ENCODE assay signal across 8 cellular contexts in genomic region chr1:19344372-19344810, GRCh38. TPM values are rescaled to one million over a fixed set of nuclear protein-coding genes. Genes with fewer than 3 reads are reported as not detected.
A peak's percentile ranks its signal among the peaks of the same experiment; 100 is the strongest.
DNase-seq lines count a peak whose midpoint lies in the region; ATAC-seq and TF ChIP-seq lines count a peak whose summit lies in the region.

No MANE protein-coding gene starts in this region.

- H3K4me2 ChIP-seq in neuronal stem cell (ENCODE audit: insufficient read depth, low read length, poor library complexity, severe bottlenecking): no peak overlapping the region

- no peak overlapping the region for H3K23ac ChIP-seq in neuronal stem cell (ENCODE audit: low read depth, low read length, poor library complexity)

- peak; percentile 89 for TF ChIP-seq CTCF in GM12873 (IDR thresholded peaks at IDR 0.05; ENCODE audit: insufficient read depth, low read depth, low read length, missing control alignments)

- peak overlapping the region; percentile 80 for H3K27ac Mint-ChIP-seq in activated T-cell treated with anti-CD3 and anti-CD28 coated beads, Interleukin-2, amount 50 U/mL, for 24 hours

- no peaks in the 10 kb centered on the region for H3K27me3 Mint-ChIP-seq in activated T-cell treated with anti-CD3 and anti-CD28 coated beads, Interleukin-2, amount 50 U/mL, for 24 hours

- H3K4me3 ChIP-seq in neuronal stem cell (ENCODE audit: low read length in 2 of 2): no peak overlapping the region

- no peak overlapping the region for H2BK120ac ChIP-seq in neuronal stem cell (ENCODE audit: low read depth, low read length)

- H3K14ac ChIP-seq in neuronal stem cell (ENCODE audit: low read length): no peak overlapping the region

- H3K4me1 Mint-ChIP-seq in activated T-cell treated with anti-CD3 and anti-CD28 coated beads, Interleukin-2, amount 50 U/mL, for 24 hours (ENCODE audit: low read depth): peaks cover 11% of the 10 kb centered on the region

- H2BK5ac ChIP-seq in neuronal stem cell (ENCODE audit: low read length): no peak overlapping the region

- no peak overlapping the region for H4K8ac ChIP-seq in neuronal stem cell (ENCODE audit: low read depth, low read length)

- H3K27ac ChIP-seq in neuronal stem cell (replicated peaks; ENCODE audit: low read length): no peak overlapping the region

- no peak overlapping the region for H2AK5ac ChIP-seq in neuronal stem cell (ENCODE audit: low read depth, low read length)

- H3K36me3 ChIP-seq in neuronal stem cell (replicated peaks in 1 of 2; ENCODE audit: control insufficient read depth in 2 of 2, insufficient read depth in 2 of 2, low read length in 2 of 2): peaks cover 33 to 73% of the 10 kb centered on the region in 2 donors

- DNase-seq in A172 (ENCODE audit: low spot score): peak; percentile 2
- peak; percentile 48 for DNase-seq in NCI-H748 (lab: John Stamatoyannopoulos, UW; ENCODE audit: unreplicated experiment)
- peak; percentile 64 for DNase-seq in activated T-cell treated with anti-CD3 and anti-CD28 coated beads, Interleukin-2, amount 50 U/mL, for 24 hours
- DNase-seq in fibroblast of gingiva (ENCODE audit: low read depth): peak; percentile 40
- peak; percentile 35 for DNase-seq in neuronal stem cell (ENCODE audit: low spot score)
- no peak for DNase-seq in occipital lobe (lab: John Stamatoyannopoulos, UW)

- no peak overlapping the region for H2AFZ ChIP-seq in neuronal stem cell (ENCODE audit: low read length)

- WGBS in neuronal stem cell (ENCODE audit: extremely low coverage in 2 of 2, insufficient read length in 2 of 2, insufficient replicate concordance in 1 of 2), 2 donors: no CpG with 5 or more reads among the region's 12 CpGs

- H3K4me1 ChIP-seq in neuronal stem cell (ENCODE audit: control insufficient read depth in 2 of 2, insufficient read depth in 1 of 2, low read depth in 1 of 2, low read length in 2 of 2): peaks cover 2 to 5% of the 10 kb centered on the region in 2 donors

- H3K79me1 ChIP-seq in neuronal stem cell (ENCODE audit: low read depth, low read length): peaks cover 2% of the 10 kb centered on the region

- ATAC-seq in HG02970 (IDR thresholded peaks at IDR 0.05; ENCODE audit: low FRiP score, unreplicated experiment): no peak

- H3K4ac ChIP-seq in neuronal stem cell (ENCODE audit: low read length): no peak overlapping the region

- no peaks in the 10 kb centered on the region for H3K9me3 ChIP-seq in neuronal stem cell (replicated peaks in 1 of 2; ENCODE audit: control insufficient read depth in 2 of 2, insufficient read depth in 1 of 2, low read depth in 1 of 2, low read length in 2 of 2)

- no peak overlapping the region for H3K4me3 Mint-ChIP-seq in activated T-cell treated with anti-CD3 and anti-CD28 coated beads, Interleukin-2, amount 50 U/mL, for 24 hours

- no peak overlapping the region for H2BK12ac ChIP-seq in neuronal stem cell (ENCODE audit: low read length)

- peaks cover 83% of the 10 kb centered on the region for H3K36me3 Mint-ChIP-seq in activated T-cell treated with anti-CD3 and anti-CD28 coated beads, Interleukin-2, amount 50 U/mL, for 24 hours (ENCODE audit: low read depth)

- no peaks in the 10 kb centered on the region for H3K27me3 ChIP-seq in neuronal stem cell (ENCODE audit: control insufficient read depth in 3 of 3, insufficient read depth in 3 of 3, low read depth in 1 of 3, low read length in 3 of 3)

- no peak overlapping the region for H2BK15ac ChIP-seq in neuronal stem cell (ENCODE audit: low read length)

- H3K9me3 Mint-ChIP-seq in activated T-cell treated with anti-CD3 and anti-CD28 coated beads, Interleukin-2, amount 50 U/mL, for 24 hours: no peaks in the 10 kb centered on the region

- peak overlapping the region; percentile 50 for H3K9ac ChIP-seq in neuronal stem cell (ENCODE audit: low read depth, low read length, poor library complexity)

- no peak overlapping the region for H3K18ac ChIP-seq in neuronal stem cell (ENCODE audit: low read length)

- H4K91ac ChIP-seq in neuronal stem cell (ENCODE audit: low read depth, low read length, poor library complexity): no peak overlapping the region

RNA-seq across cellular contexts. Expression of gene SLC66A1, which starts 32.3 kb away (rescaled TPM):
- total RNA-seq in A172 (2014; rRNA removed; shearing (Covaris generic)): 18.3 and 20.5 TPM in 2 replicates
- 11.4 TPM for polyA plus RNA-seq in neuronal stem cell (2013, experiment 1 of 2)
- 11.4 TPM for polyA plus RNA-seq in neuronal stem cell (2013, experiment 2 of 2)
- 18.4 TPM for total RNA-seq in occipital lobe

RNA-seq across cellular contexts. Expression of gene AKR7A2, which starts 32.4 kb away (rescaled TPM):
- 90.9 and 96.0 TPM in 2 replicates for total RNA-seq in A172 (2014; rRNA removed; shearing (Covaris generic))
- polyA plus RNA-seq in neuronal stem cell (2013, experiment 1 of 2): 43.2 TPM
- 43.8 TPM for polyA plus RNA-seq in neuronal stem cell (2013, experiment 2 of 2)
- 24.2 TPM for total RNA-seq in occipital lobe

RNA-seq across cellular contexts. Expression of gene AKR7A3, which starts 55.8 kb away (rescaled TPM):
- total RNA-seq in A172 (2014; rRNA removed; shearing (Covaris generic)): 0.12 TPM in 1 of 2 replicates, not detected in the other
- polyA plus RNA-seq in neuronal stem cell (2013, experiment 1 of 2): 0.71 TPM
- 0.62 TPM for polyA plus RNA-seq in neuronal stem cell (2013, experiment 2 of 2)
- total RNA-seq in occipital lobe: 1.2 TPM
